In the genomic region with DNA sequence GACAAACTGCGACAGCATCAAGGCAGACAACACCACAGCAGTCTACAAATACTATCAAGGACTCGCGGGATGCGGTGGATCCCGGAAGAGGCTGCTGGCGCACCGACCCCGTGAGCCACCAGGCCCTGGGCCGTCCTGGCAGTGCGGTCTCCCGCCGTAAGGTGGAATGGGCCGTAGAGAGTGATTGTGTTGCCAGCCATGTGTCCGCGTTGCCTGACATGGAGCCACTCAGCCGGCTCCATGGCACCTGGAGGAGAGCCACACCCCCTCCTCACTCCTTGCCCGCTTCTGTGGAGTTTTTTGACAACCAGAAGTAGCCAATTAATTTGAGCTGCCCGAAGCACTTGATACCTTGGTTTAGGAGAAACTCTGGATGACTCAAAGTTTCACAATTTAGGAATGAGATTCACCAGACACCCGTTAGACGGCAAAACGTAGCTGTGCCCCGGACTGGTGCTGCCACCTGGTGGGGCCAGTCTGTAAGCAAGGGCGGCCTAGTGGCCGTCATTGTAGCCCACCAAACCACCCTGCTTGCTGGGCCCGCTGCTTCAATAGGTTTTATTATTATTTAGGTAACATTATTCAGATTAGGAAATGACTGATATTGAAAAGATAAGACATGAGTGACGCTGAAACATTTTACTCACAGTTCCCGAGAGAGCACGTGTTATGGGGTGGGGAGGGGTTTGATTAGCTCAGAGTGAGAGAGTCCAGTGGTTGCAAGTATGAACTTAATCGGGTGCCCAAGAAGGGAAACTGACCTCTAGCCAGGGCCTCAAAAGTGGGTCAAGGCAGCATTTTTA, we compare ENCODE assay signal across 1 cellular context.
TF ChIP-seq lines count a peak whose summit lies in the region.

No MANE protein-coding gene starts in this region.

TF ChIP-seq in IMR-90, 13 proteins besides CTCF, POLR2A, EP300 and RAD21 (continued from another document):
- TF ChIP-seq MAZ (IDR thresholded peaks at IDR 0.05; ENCODE audit: borderline replicate concordance, low read depth, low read length) = peak; percentile 32; the same call in 1 of the 2 replicates
- TF ChIP-seq MAFK (IDR thresholded peaks at IDR 0.05; ENCODE audit: low read depth, low read length) = no peak
